12 cellular contexts compared by ENCODE assay signal in genomic region chr1:22318279-22318983, GRCh38.
DNase-seq lines count a peak whose midpoint lies in the region; ATAC-seq, FAIRE-seq and TF ChIP-seq lines count a peak whose summit lies in the region.
"Had no signal": no experiment of that assay in that cellular context is flagged by ENCODE, and none has a peak within 500 bp of the region (broad histone marks: within the 10 kb centered on the region; RNA-seq: fewer than 3 reads in every experiment).

No MANE protein-coding gene starts in this region.

- no peaks in the 10 kb centered on the region for H3K36me3 Mint-ChIP-seq in activated T-helper 2 cell treated with anti-CD3 and anti-CD28 coated beads, Interferon-gamma antibody, Interleukin-2, Interleukin-4, amounts not matched to agents 10 μg/mL and 5 μg/mL and 100 μg/mL, durations not matched to agents 14 hours and 24 hours and 36 hours (ENCODE audit: low read depth)
- no peaks in the 10 kb centered on the region for H3K36me3 Mint-ChIP-seq in CD8-positive, alpha-beta T cell
- H3K36me3 Mint-ChIP-seq: memory B cell had no signal

- no peak for ATAC-seq in HepG2
- ATAC-seq in HG02840 (IDR thresholded peaks at IDR 0.05; ENCODE audit: low FRiP score, unreplicated experiment): no peak
- ATAC-seq in CD8-positive, alpha-beta T cell: no peak

- H3K27ac ChIP-seq in HepG2 (ENCODE audit: extremely low read length, insufficient read depth, low read length): no peak overlapping the region
- no peak overlapping the region for H3K27ac ChIP-seq in CD8-positive, alpha-beta T cell (ENCODE audit: low read depth, low read length)
- H3K27ac ChIP-seq: BLaER1 treated with 17β-estradiol and CSF1 and Interleukin-3, amounts not matched to agents 10 nM and 100 nM had no signal

- peaks cover 7% of the 10 kb centered on the region for H3K27me3 Mint-ChIP-seq in activated T-helper 2 cell treated with anti-CD3 and anti-CD28 coated beads, Interferon-gamma antibody, Interleukin-2, Interleukin-4, amounts not matched to agents 10 μg/mL and 5 μg/mL and 100 μg/mL, durations not matched to agents 14 hours and 24 hours and 36 hours (ENCODE audit: low read depth)
- H3K27me3 Mint-ChIP-seq in CD8-positive, alpha-beta T cell (ENCODE audit: low read depth): peaks cover 25% of the 10 kb centered on the region

- H3K27me3 ChIP-seq in HepG2 (ENCODE audit: control insufficient read depth in 1 of 2, insufficient read depth in 2 of 2, low read length in 2 of 2): peaks cover 2 to 38% of the 10 kb centered on the region in 2 experiments; a peak in 3 of 5 replicates
- H3K27me3 ChIP-seq in CD8-positive, alpha-beta T cell (ENCODE audit: insufficient read depth, low read length): peaks cover under 1% of the 10 kb centered on the region
- H3K27me3 ChIP-seq: BLaER1 treated with 17β-estradiol and CSF1 and Interleukin-3, amounts not matched to agents 10 nM and 100 nM had no signal

- TF ChIP-seq CTCF in HepG2 (CRISPR knock-in tag; IDR thresholded peaks at IDR 0.05): no peak
- no peak for TF ChIP-seq CTCF in CD8-positive, alpha-beta T cell (IDR thresholded peaks at IDR 0.05)

- no peaks in the 10 kb centered on the region for H3K9me3 ChIP-seq in HepG2 (ENCODE audit: low read length)
- no peaks in the 10 kb centered on the region for H3K9me3 ChIP-seq in CD8-positive, alpha-beta T cell (ENCODE audit: low read length)

- no peak overlapping the region for H2AFZ ChIP-seq in HepG2 (ENCODE audit: low read length)

- H3K4me2 ChIP-seq in HepG2 (ENCODE audit: low read depth, low read length): no peak overlapping the region
- H3K4me2 ChIP-seq: BLaER1 treated with 17β-estradiol and CSF1 and Interleukin-3, amounts not matched to agents 10 nM and 100 nM had no signal

- no peak overlapping the region for H3K4me3 Mint-ChIP-seq in activated T-helper 2 cell treated with anti-CD3 and anti-CD28 coated beads, Interferon-gamma antibody, Interleukin-2, Interleukin-4, amounts not matched to agents 10 μg/mL and 5 μg/mL and 100 μg/mL, durations not matched to agents 14 hours and 24 hours and 36 hours (ENCODE audit: low read depth)
- H3K4me3 Mint-ChIP-seq in CD8-positive, alpha-beta T cell: no peak overlapping the region
- H3K4me3 Mint-ChIP-seq: dendritic cell treated with granulocyte-macrophage colony-stimulating factor and Interleukin-4, amounts not matched to agents 40 ng/mL and 50 ng/mL, for 4 days; memory B cell had no signal

- H3K27ac Mint-ChIP-seq in activated T-helper 2 cell treated with anti-CD3 and anti-CD28 coated beads, Interferon-gamma antibody, Interleukin-2, Interleukin-4, amounts not matched to agents 10 μg/mL and 5 μg/mL and 100 μg/mL, durations not matched to agents 14 hours and 24 hours and 36 hours: no peak overlapping the region
- H3K27ac Mint-ChIP-seq in CD8-positive, alpha-beta T cell: no peak overlapping the region
- H3K27ac Mint-ChIP-seq: dendritic cell treated with granulocyte-macrophage colony-stimulating factor and Interleukin-4, amounts not matched to agents 40 ng/mL and 50 ng/mL, for 4 days; memory B cell had no signal

- TF ChIP-seq POLR2A in HepG2 (IDR thresholded peaks at IDR 0.05; ENCODE audit: insufficient read depth in 1 of 2, low read depth in 2 of 2, low read length in 2 of 2): no peak

- no peaks in the 10 kb centered on the region for H3K79me2 ChIP-seq in HepG2 (ENCODE audit: insufficient read depth, low read length)

- no TSS peak for BruUV-seq in HepG2 (replicated peaks; lab: Mats Ljungman, UMichigan)

- no peak for FAIRE-seq in HepG2 (lab: Jason Lieb, UNC)

- H3K4me1 ChIP-seq in HepG2 (ENCODE audit: insufficient read depth, low read length): 0 out of 2 replicates have a peak, but pooled peaks cover 3% of the 10 kb centered on the region
- H3K4me1 ChIP-seq in CD8-positive, alpha-beta T cell (ENCODE audit: insufficient read depth, low read length): no peaks in the 10 kb centered on the region

- H3K9ac ChIP-seq in HepG2 (ENCODE audit: insufficient read depth, low read depth, low read length): no peak overlapping the region
- H3K9ac ChIP-seq: BLaER1 treated with 17β-estradiol and CSF1 and Interleukin-3, amounts not matched to agents 10 nM and 100 nM had no signal

- no peaks in the 10 kb centered on the region for H3K9me3 Mint-ChIP-seq in activated T-helper 2 cell treated with anti-CD3 and anti-CD28 coated beads, Interferon-gamma antibody, Interleukin-2, Interleukin-4, amounts not matched to agents 10 μg/mL and 5 μg/mL and 100 μg/mL, durations not matched to agents 14 hours and 24 hours and 36 hours
- no peaks in the 10 kb centered on the region for H3K9me3 Mint-ChIP-seq in CD8-positive, alpha-beta T cell
- H3K9me3 Mint-ChIP-seq: dendritic cell treated with granulocyte-macrophage colony-stimulating factor and Interleukin-4, amounts not matched to agents 40 ng/mL and 50 ng/mL, for 4 days; memory B cell had no signal

- no peak for TF ChIP-seq RAD21 in HepG2 (CRISPR knock-in tag; IDR thresholded peaks at IDR 0.05)

- 35% methylated on average over 11 of the region's 24 CpGs for WGBS in HepG2 (ENCODE audit: low lambda C conversion rate)

- TF ChIP-seq EP300 in HepG2 (IDR thresholded peaks at IDR 0.05; ENCODE audit: low read depth in 2 of 2, low read length in 2 of 2) (no peak), HepG2 (CRISPR knock-in tag; IDR thresholded peaks at IDR 0.05; ENCODE audit: borderline replicate concordance) (no peak)

- no peaks in the 10 kb centered on the region for H3K36me3 ChIP-seq in HepG2 (replicated peaks in 1 of 2; ENCODE audit: control insufficient read depth in 1 of 2, insufficient read depth in 2 of 2, low read length in 2 of 2)
- no peaks in the 10 kb centered on the region for H3K36me3 ChIP-seq in CD8-positive, alpha-beta T cell (ENCODE audit: insufficient read depth, low read length)
- H3K36me3 ChIP-seq: BLaER1 treated with 17β-estradiol and CSF1 and Interleukin-3, amounts not matched to agents 10 nM and 100 nM had no signal

- H3K4me1 Mint-ChIP-seq in activated T-helper 2 cell treated with anti-CD3 and anti-CD28 coated beads, Interferon-gamma antibody, Interleukin-2, Interleukin-4, amounts not matched to agents 10 μg/mL and 5 μg/mL and 100 μg/mL, durations not matched to agents 14 hours and 24 hours and 36 hours (ENCODE audit: low read depth): no peaks in the 10 kb centered on the region
- H3K4me1 Mint-ChIP-seq in CD8-positive, alpha-beta T cell (ENCODE audit: low read depth): no peaks in the 10 kb centered on the region
- H3K4me1 Mint-ChIP-seq: memory B cell had no signal

- no peaks in the 10 kb centered on the region; the same call in 1 of the 2 replicates for H4K20me1 ChIP-seq in HepG2 (ENCODE audit: insufficient read depth, low read length)
- H4K20me1 ChIP-seq: BLaER1 treated with 17β-estradiol and CSF1 and Interleukin-3, amounts not matched to agents 10 nM and 100 nM had no signal

- DNase-seq in DMS153 (lab: John Stamatoyannopoulos, UW) (peak; percentile 37), NCI-H146 (lab: John Stamatoyannopoulos, UW) (peak; percentile 86), SK-N-DZ (ENCODE audit: low spot score) (peak; percentile 76), HepG2 (ENCODE audit: low spot score) (no peak), OCI-M2 (lab: John Stamatoyannopoulos, UW; ENCODE audit: unreplicated experiment) (no peak)
- DNase-seq in activated T-helper 2 cell treated with anti-CD3 and anti-CD28 coated beads, Interferon-gamma antibody, Interleukin-2, Interleukin-4, amounts not matched to agents 10 μg/mL and 5 μg/mL and 100 μg/mL, durations not matched to agents 14 hours and 24 hours and 36 hours (ENCODE audit: low spot score): no peak
- no peak for DNase-seq in CD8-positive, alpha-beta T cell
- DNase-seq: T-helper 1 cell had no signal

- H3K4me3 ChIP-seq in HepG2 (replicated peaks in 1 of 3; ENCODE audit: insufficient read depth in 1 of 3, low read depth in 2 of 3, low read length in 3 of 3): no peak overlapping the region
- H3K4me3 ChIP-seq in CD8-positive, alpha-beta T cell (ENCODE audit: low read depth, low read length): no peak overlapping the region
- H3K4me3 ChIP-seq: BLaER1 treated with 17β-estradiol and CSF1 and Interleukin-3, amounts not matched to agents 10 nM and 100 nM had no signal

- in situ Hi-C loops in HepG2 (cut with HindIII; ENCODE audit: extremely low pct_ligation_motif_present, low pct_unique_long_range_greater_than_20kb): no loop called here

- POLR2A ChIA-PET in HepG2 (lab: Yijun Ruan, JAX): no interaction called here
- POLR2A ChIA-PET in CD8-positive, alpha-beta T cell (lab: Charles Lee): no interaction called here

- CTCF ChIA-PET in HepG2 (lab: Yijun Ruan, JAX; ENCODE audit: low intra/inter-chr PET ratio, low total read pairs): no interaction called here
- CTCF ChIA-PET in CD8-positive, alpha-beta T cell (lab: Charles Lee): interaction anchor here (1.4 kb wide), 1 partner anchor 10 kb away, joined by 3 read pairs; no protein-coding TSS in a partner anchor

- intact Hi-C loops in HepG2 (cut with micrococcal nuclease; ENCODE audit: unreplicated experiment): no loop called here
- intact Hi-C loops in activated T-helper 2 cell treated with anti-CD3 and anti-CD28 coated beads, Interferon-gamma antibody, Interleukin-2, Interleukin-4, amounts not matched to agents 10 μg/mL and 5 μg/mL and 100 μg/mL, durations not matched to agents 14 hours and 24 hours and 36 hours (cut with micrococcal nuclease): no loop called here
- intact Hi-C loops in CD8-positive, alpha-beta T cell (cut with DNase I, micrococcal nuclease): no loop called here

TF ChIP-seq in HepG2, 621 proteins besides CTCF, POLR2A, EP300 and RAD21:
- TF ChIP-seq PRPF4 (IDR thresholded peaks at IDR 0.05; ENCODE audit: low read depth, low read length, poor library complexity, severe bottlenecking): no peak
- 0 out of 2 replicates have a peak, but pooled peaks have one; percentile 4 for TF ChIP-seq RFX1 (IDR thresholded peaks at IDR 0.05)
- no peak for TF ChIP-seq FOXA3 (CRISPR knock-in tag; IDR thresholded peaks at IDR 0.05)
- no peak for TF ChIP-seq IKZF4 (CRISPR knock-in tag; IDR thresholded peaks at IDR 0.05; ENCODE audit: borderline replicate concordance, low read depth, not compliant biosample characterization)
- no peak for TF ChIP-seq GPBP1L1 (CRISPR knock-in tag; IDR thresholded peaks at IDR 0.05)

Comparison
In these comparisons a context has a peak if more than half of its experiments do, and no peak if none do; other contexts are left out.
1. DNase-seq: peak in DMS153 (single experiment), NCI-H146 (single experiment) and SK-N-DZ (single experiment); none in HepG2 (single experiment), activated T-helper 2 cell treated with anti-CD3 and anti-CD28 coated beads, Interferon-gamma antibody, Interleukin-2, Interleukin-4, amounts not matched to agents 10 μg/mL and 5 μg/mL and 100 μg/mL, durations not matched to agents 14 hours and 24 hours and 36 hours (single experiment), OCI-M2 (single experiment) and CD8-positive, alpha-beta T cell (0 of 7).